Comparison of ENCODE assay signal across 13 cellular contexts in the genomic region with DNA sequence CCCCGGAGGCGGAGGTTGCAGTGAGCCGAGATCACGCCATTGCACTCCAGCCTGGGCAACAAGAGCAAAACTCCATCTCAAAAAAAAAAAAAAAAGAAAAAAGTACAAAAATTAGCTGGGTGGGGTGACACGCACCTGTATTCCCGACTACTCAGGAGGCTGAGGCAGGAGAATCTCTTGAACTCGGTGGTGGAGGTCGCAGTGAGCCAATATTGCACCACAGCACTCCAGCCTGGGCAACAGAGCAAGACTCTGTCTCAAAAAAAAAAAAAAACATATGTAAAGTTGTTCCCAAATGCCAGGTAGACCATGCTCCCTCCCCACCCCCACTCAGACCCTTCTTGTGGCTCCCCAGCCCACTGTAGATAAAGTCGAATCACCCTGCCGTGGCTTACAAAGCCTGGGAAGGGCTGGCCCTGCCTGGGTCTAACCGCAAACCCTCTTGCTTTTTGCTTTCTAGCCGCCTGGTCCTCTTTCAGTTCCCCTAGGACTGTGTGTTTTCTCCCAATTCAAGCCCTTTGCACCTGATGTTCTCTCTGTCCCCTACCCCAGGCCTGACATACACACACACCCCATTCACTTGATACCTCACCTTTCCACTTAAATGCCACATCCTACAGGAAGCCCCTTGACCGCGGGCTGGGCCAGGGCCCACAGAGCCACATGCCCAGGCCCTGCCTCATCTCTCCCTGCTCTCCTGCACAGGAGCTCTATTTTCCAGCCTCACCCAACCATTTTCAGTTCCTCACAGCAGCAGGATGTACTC. TPM values are rescaled to one million over a fixed set of nuclear protein-coding genes. Genes with fewer than 3 reads are reported as not detected.
A peak's percentile ranks its signal among the peaks of the same experiment; 100 is the strongest.
DNase-seq lines count a peak whose midpoint lies in the region; ATAC-seq lines count a peak whose summit lies in the region.
"Had no signal": no experiment of that assay in that cellular context is flagged by ENCODE, and none has a peak within 500 bp of the region (broad histone marks: within the 10 kb centered on the region; RNA-seq: fewer than 3 reads in every experiment).

No MANE protein-coding gene starts in this region.

- H3K4me2 ChIP-seq in Karpas-422 (ENCODE audit: low read depth, low read length, poor library complexity, severe bottlenecking), result peak overlapping the region; percentile 9

- in situ Hi-C loops in ACHN (cut with HindIII; ENCODE audit: low pct_ligation_motif_present, low pct_unique_long_range_greater_than_20kb, low sequenced_read_pairs), result no loop called here

- H3K9me3 Mint-ChIP-seq in memory B cell, result no peaks in the 10 kb centered on the region
- H3K9me3 Mint-ChIP-seq: effector memory CD8-positive, alpha-beta T cell had no signal

- H3K4me1 ChIP-seq in Karpas-422 (ENCODE audit: low read length), result peaks cover 22% of the 10 kb centered on the region
- H3K4me1 ChIP-seq: testis had no signal

- peak overlapping the region; percentile 22 for H3K27ac Mint-ChIP-seq in memory B cell
- H3K27ac Mint-ChIP-seq: activated naive CD8-positive, alpha-beta T cell had no signal

- peak overlapping the region; percentile 43 for H3K9ac ChIP-seq in Karpas-422 (ENCODE audit: low read length)

- peak overlapping the region; percentile 25; the same call in 1 of the 2 replicates for H2AFZ ChIP-seq in Karpas-422 (ENCODE audit: low read length)

- peak overlapping the region; percentile 53 for H3K4me3 Mint-ChIP-seq in memory B cell
- H3K4me3 Mint-ChIP-seq: activated naive CD8-positive, alpha-beta T cell; effector memory CD8-positive, alpha-beta T cell had no signal

- H3K4me3 ChIP-seq in Karpas-422 (ENCODE audit: low read length), result no peak overlapping the region
- H3K4me3 ChIP-seq: testis had no signal

- DNase-seq in Karpas-422 (peak; percentile 63), memory B cell (ENCODE audit: low spot score in 2 of 2) (no peak), DMS53 treated with DMSO at 0.1 percent for 48 hours (lab: John Stamatoyannopoulos, UW; ENCODE audit: unreplicated experiment) (no peak), ACHN (no peak), NCI-H1930 (lab: John Stamatoyannopoulos, UW) (no peak)
- DNase-seq: effector memory CD8-positive, alpha-beta T cell; EL; NCI-H510A treated with DMSO at 0.1 percent for 48 hours; testis; WERI-Rb-1 had no signal

- H3K9me3 ChIP-seq in Karpas-422 (ENCODE audit: low read length), result no peaks in the 10 kb centered on the region
- H3K9me3 ChIP-seq: testis had no signal

- H3K9me2 ChIP-seq in Karpas-422 (replicated peaks; ENCODE audit: insufficient read depth, low read length), result no peaks in the 10 kb centered on the region

- H3K4me1 Mint-ChIP-seq in memory B cell, result peaks cover 17% of the 10 kb centered on the region

- peaks cover 6% of the 10 kb centered on the region; the same call in 1 of the 2 replicates for H3K36me3 ChIP-seq in Karpas-422 (ENCODE audit: insufficient read depth, low read length)
- H3K36me3 ChIP-seq: WERI-Rb-1 had no signal

- peaks cover 12% of the 10 kb centered on the region for H3K36me3 Mint-ChIP-seq in memory B cell
- H3K36me3 Mint-ChIP-seq: activated naive CD8-positive, alpha-beta T cell had no signal

- H4K20me1 ChIP-seq in Karpas-422 (ENCODE audit: insufficient read depth, low read depth, low read length), result no peaks in the 10 kb centered on the region

- ATAC-seq in GM18861 (IDR thresholded peaks at IDR 0.05; ENCODE audit: unreplicated experiment) (peak; percentile 83), GM21619 (IDR thresholded peaks at IDR 0.05; ENCODE audit: unreplicated experiment) (peak; percentile 83), memory B cell (ENCODE audit: low read depth) (peak; percentile 87)
- ATAC-seq: effector memory CD8-positive, alpha-beta T cell had no signal

- no peaks in the 10 kb centered on the region for H3K27me3 Mint-ChIP-seq in memory B cell
- H3K27me3 Mint-ChIP-seq: activated naive CD8-positive, alpha-beta T cell; effector memory CD8-positive, alpha-beta T cell had no signal

- no peaks in the 10 kb centered on the region for H3K79me2 ChIP-seq in Karpas-422 (ENCODE audit: low read length)

- no peaks in the 10 kb centered on the region for H3K27me3 ChIP-seq in Karpas-422 (ENCODE audit: low read length)
- H3K27me3 ChIP-seq: testis had no signal

- peak overlapping the region; percentile 56 for H3K27ac ChIP-seq in Karpas-422 (ENCODE audit: low read length)
- H3K27ac ChIP-seq: testis, WERI-Rb-1 had no signal

RNA-seq across cellular contexts. Expression of a gene that starts 34.4 kb away (rescaled TPM):
- total RNA-seq in Karpas-422 (2014; rRNA removed; shearing (Covaris generic); ENCODE audit: low replicate concordance), result 262 and 352 TPM in 2 replicates

RNA-seq across cellular contexts. Expression of a gene that starts 35.6 kb away (rescaled TPM):
- total RNA-seq in Karpas-422 (2014; rRNA removed; shearing (Covaris generic); ENCODE audit: low replicate concordance), result 474 and 745 TPM in 2 replicates
